15 cellular contexts compared by ENCODE assay signal in genomic region chr10:94315975-94316464, GRCh38. TPM values are rescaled to one million over a fixed set of nuclear protein-coding genes. Genes with fewer than 3 reads are reported as not detected.
DNase-seq lines count a peak whose midpoint lies in the region; ATAC-seq and TF ChIP-seq lines count a peak whose summit lies in the region.
"Had no signal": no experiment of that assay in that cellular context is flagged by ENCODE, and none has a peak within 500 bp of the region (broad histone marks: within the 10 kb centered on the region; RNA-seq: fewer than 3 reads in every experiment).

No MANE protein-coding gene starts in this region.

- WGBS in lower leg skin, 2 donors = 37 to 48% methylated on average over 3 of the region's 3 CpGs

- no peak for TF ChIP-seq CTCF in coronary artery (IDR thresholded peaks at IDR 0.05)
- no peak for TF ChIP-seq CTCF in left lung (IDR thresholded peaks at IDR 0.05)
- TF ChIP-seq CTCF in GM13977 (IDR thresholded peaks at IDR 0.05; ENCODE audit: extremely low read depth, insufficient read depth, missing control alignments) = no peak
- TF ChIP-seq CTCF in lower leg skin (IDR thresholded peaks at IDR 0.05) = no peak

- peak; percentile 56 for ATAC-seq in left lung
- no peak for ATAC-seq in HG03469 (IDR thresholded peaks at IDR 0.05; ENCODE audit: unreplicated experiment)
- ATAC-seq: stimulated activated naive CD8-positive, alpha-beta T cell treated with anti-CD3 and anti-CD28 coated beads, Interleukin-15, amount 100 ng/mL, for 72 hours had no signal

- in situ Hi-C loops in GM13977 (cut with MboI; ENCODE audit: low pct_unique_long_range_greater_than_20kb, low sequenced_read_pairs, unreplicated experiment) = loop anchor here (25.0 kb wide), 1 partner anchor 404 kb away; no protein-coding TSS in a partner anchor

- H3K27ac ChIP-seq in coronary artery (peak overlapping the region; percentile 33 to 73), left lung (no peak overlapping the region)

- H3K4me1 ChIP-seq in left lung = no peaks in the 10 kb centered on the region

- intact Hi-C loops in left lung (cut with DNase I) = no loop called here
- intact Hi-C loops in lower leg skin (cut with DNase I; ENCODE audit: low total_unique reads) = no loop called here

- no peaks in the 10 kb centered on the region for H3K27me3 ChIP-seq in left lung

- DNase-seq in HCEC 1CT (peak; percentile 72), coronary artery (ENCODE audit: low spot score) (no peak), left lung (no peak), stromal cell of bone marrow (ENCODE audit: low read depth) (peak; percentile 92), GM13977 (ENCODE audit: low spot score) (no peak), lower leg skin (ENCODE audit: low spot score in 2 of 2) (no peak)
- DNase-seq: activated CD4-positive, alpha-beta T cell treated with anti-CD3 and anti-CD28 coated beads for 4 hours; activated T-cell treated with anti-CD3 and anti-CD28 coated beads, Interleukin-2, amount 50 U/mL, for 24 hours; COR-L47; NCI-H1048; NCI-H446; OCI-M1; stimulated activated naive CD8-positive, alpha-beta T cell treated with anti-CD3 and anti-CD28 coated beads, Interleukin-15, amount 100 ng/mL, for 72 hours; T-helper 1 cell had no signal

- TF ChIP-seq POLR2A in lower leg skin (IDR thresholded peaks at IDR 0.05) = no peak

- H3K36me3 ChIP-seq in left lung = no peaks in the 10 kb centered on the region

- H3K9me3 ChIP-seq in left lung = no peaks in the 10 kb centered on the region

- H3K4me3 ChIP-seq in coronary artery = peak overlapping the region; percentile 28
- no peak overlapping the region for H3K4me3 ChIP-seq in left lung
- H3K4me3 ChIP-seq in lower leg skin (ENCODE audit: low read depth, poor library complexity, severe bottlenecking) = no peak overlapping the region

RNA-seq across cellular contexts. Expression of gene NOC3L, which starts 46.7 kb away (rescaled TPM):
- total RNA-seq in left lung (10 to 100 TPM; 13.7 to 18.7 TPM), lower leg skin (10 to 100 TPM in 2 of 4 donors, 1 to 10 TPM in 2; 8.7 to 14.2 (median 10.3) TPM)

Comparison
In these comparisons a context has a peak if more than half of its experiments do, and no peak if none do; other contexts are left out.
1. DNase-seq: peak in HCEC 1CT (single experiment) and stromal cell of bone marrow (single experiment); none in coronary artery (single experiment), left lung (0 of 2), GM13977 (single experiment) and lower leg skin (0 of 2).
2. H3K27ac ChIP-seq: peak in coronary artery (2 of 2); none in left lung (0 of 2).